9 cellular contexts compared by ENCODE assay signal in genomic region chr15:66253296-66253642, GRCh38. TPM values are rescaled to one million over a fixed set of nuclear protein-coding genes. Genes with fewer than 3 reads are reported as not detected.
DNase-seq lines count a peak whose midpoint lies in the region; ATAC-seq and TF ChIP-seq lines count a peak whose summit lies in the region.
"Had no signal": no experiment of that assay in that cellular context is flagged by ENCODE, and none has a peak within 500 bp of the region (broad histone marks: within the 10 kb centered on the region; RNA-seq: fewer than 3 reads in every experiment).

No MANE protein-coding gene starts in this region.

- H3K4me1 ChIP-seq in transverse colon: peaks cover 5 to 34% (median 30%) of the 10 kb centered on the region in 4 donors

- no peak overlapping the region for H3K27ac Mint-ChIP-seq in activated CD8-positive, alpha-beta T cell treated with anti-CD3 and anti-CD28 coated beads for 36 hours
- no peak overlapping the region for H3K27ac Mint-ChIP-seq in activated CD8-positive, alpha-beta T cell treated with anti-CD3 and anti-CD28 coated beads, Interleukin-2, amount 10 ng/mL, durations not matched to agents 7 days and 5 days
- H3K27ac Mint-ChIP-seq in MCF 10A (ENCODE audit: low read depth, unreplicated experiment): no peak overlapping the region
- H3K27ac Mint-ChIP-seq in natural killer cell: no peak overlapping the region

- CTCF ChIA-PET in activated CD8-positive, alpha-beta T cell treated with anti-CD3 and anti-CD28 coated beads for 36 hours (lab: Charles Lee): no interaction called here
- CTCF ChIA-PET in activated CD8-positive, alpha-beta T cell treated with anti-CD3 and anti-CD28 coated beads, Interleukin-2, amount 10 ng/mL, durations not matched to agents 7 days and 5 days (lab: Charles Lee): interaction anchor here (0.6 kb wide), 1 partner anchor 39 kb away, joined by 3 read pairs; no protein-coding TSS in a partner anchor
- CTCF ChIA-PET in MCF 10A (lab: Yijun Ruan, JAX): no interaction called here

- no peak for TF ChIP-seq CTCF in activated CD8-positive, alpha-beta T cell treated with anti-CD3 and anti-CD28 coated beads for 36 hours (IDR thresholded peaks at IDR 0.05)
- TF ChIP-seq CTCF in MCF 10A (IDR thresholded peaks at IDR 0.05; ENCODE audit: unreplicated experiment) (no peak), lower leg skin (IDR thresholded peaks at IDR 0.05) (no peak), transverse colon (IDR thresholded peaks at IDR 0.05) (no peak), natural killer cell (IDR thresholded peaks at IDR 0.05) (no peak)

- WGBS in lower leg skin, 2 donors: 0 to 2% methylated on average over 12 to 19 of the region's 39 CpGs
- WGBS in transverse colon (ENCODE audit: low coverage in 1 of 2), 2 donors: 1% methylated on average over 25 of the region's 39 CpGs; no CpG with 5 or more reads in 1 of the 2 donors

- H3K4me3 Mint-ChIP-seq in activated CD8-positive, alpha-beta T cell treated with anti-CD3 and anti-CD28 coated beads for 36 hours: no peak overlapping the region
- no peak overlapping the region for H3K4me3 Mint-ChIP-seq in activated CD8-positive, alpha-beta T cell treated with anti-CD3 and anti-CD28 coated beads, Interleukin-2, amount 10 ng/mL, durations not matched to agents 7 days and 5 days
- H3K4me3 Mint-ChIP-seq in MCF 10A (ENCODE audit: unreplicated experiment) (peak overlapping the region; percentile 72), natural killer cell (no peak overlapping the region)

- H3K27ac ChIP-seq in transverse colon: no peak overlapping the region

- TF ChIP-seq POLR2A in lower leg skin (IDR thresholded peaks at IDR 0.05) (no peak), transverse colon (IDR thresholded peaks at IDR 0.05) (no peak)

- H3K4me3 ChIP-seq in lower leg skin (ENCODE audit: low read depth, poor library complexity, severe bottlenecking) (peak overlapping the region; percentile 11), transverse colon (peak overlapping the region; percentile 7 to 62 (median 38))

- intact Hi-C loops in activated CD8-positive, alpha-beta T cell treated with anti-CD3 and anti-CD28 coated beads for 36 hours (cut with micrococcal nuclease): no loop called here
- intact Hi-C loops in MCF 10A (cut with micrococcal nuclease) (no loop called here), lower leg skin (cut with DNase I; ENCODE audit: low total_unique reads) (no loop called here), transverse colon (cut with DNase I; ENCODE audit: low total_unique reads) (no loop called here), natural killer cell (cut with micrococcal nuclease) (no loop called here)

- peak; percentile 18 for ATAC-seq in activated CD8-positive, alpha-beta T cell treated with anti-CD3 and anti-CD28 coated beads for 36 hours
- no peak for ATAC-seq in activated CD8-positive, alpha-beta T cell treated with anti-CD3 and anti-CD28 coated beads, Interleukin-2, amount 10 ng/mL, durations not matched to agents 7 days and 5 days
- no peak for ATAC-seq in natural killer cell

- no peaks in the 10 kb centered on the region for H3K36me3 Mint-ChIP-seq in activated CD8-positive, alpha-beta T cell treated with anti-CD3 and anti-CD28 coated beads for 36 hours (ENCODE audit: low read depth)
- peaks cover 3% of the 10 kb centered on the region for H3K36me3 Mint-ChIP-seq in activated CD8-positive, alpha-beta T cell treated with anti-CD3 and anti-CD28 coated beads, Interleukin-2, amount 10 ng/mL, durations not matched to agents 7 days and 5 days (ENCODE audit: low read depth)
- no peaks in the 10 kb centered on the region for H3K36me3 Mint-ChIP-seq in MCF 10A (ENCODE audit: insufficient read depth, unreplicated experiment)
- H3K36me3 Mint-ChIP-seq in natural killer cell: no peaks in the 10 kb centered on the region

- peaks cover 57% of the 10 kb centered on the region for H3K27me3 Mint-ChIP-seq in activated CD8-positive, alpha-beta T cell treated with anti-CD3 and anti-CD28 coated beads for 36 hours
- peaks cover 75% of the 10 kb centered on the region for H3K27me3 Mint-ChIP-seq in activated CD8-positive, alpha-beta T cell treated with anti-CD3 and anti-CD28 coated beads, Interleukin-2, amount 10 ng/mL, durations not matched to agents 7 days and 5 days (ENCODE audit: low read depth)
- peaks cover 70% of the 10 kb centered on the region for H3K27me3 Mint-ChIP-seq in MCF 10A (ENCODE audit: insufficient read depth, unreplicated experiment)
- H3K27me3 Mint-ChIP-seq in natural killer cell (ENCODE audit: low read depth in 2 of 2): peaks cover 66 to 75% of the 10 kb centered on the region in 2 donors

- in situ Hi-C loops in transverse colon (cut with MboI; ENCODE audit: low pct_ligation_motif_present in 1 of 4, low pct_unique_long_range_greater_than_20kb in 1 of 4, low sequenced_read_pairs in 3 of 4) (no loop called here), KBM-7 (cut with MboI; ENCODE audit: low pct_unique_long_range_greater_than_20kb, low sequenced_read_pairs) (no loop called here)

- peaks cover 89% of the 10 kb centered on the region for H3K27me3 ChIP-seq in transverse colon

- no peak for TF ChIP-seq EP300 in transverse colon (IDR thresholded peaks at IDR 0.05; ENCODE audit: low read depth)

- H3K4me1 Mint-ChIP-seq in activated CD8-positive, alpha-beta T cell treated with anti-CD3 and anti-CD28 coated beads for 36 hours (ENCODE audit: low read depth): peaks cover 9% of the 10 kb centered on the region
- peaks cover 29% of the 10 kb centered on the region for H3K4me1 Mint-ChIP-seq in activated CD8-positive, alpha-beta T cell treated with anti-CD3 and anti-CD28 coated beads, Interleukin-2, amount 10 ng/mL, durations not matched to agents 7 days and 5 days (ENCODE audit: low read depth)
- H3K4me1 Mint-ChIP-seq in MCF 10A (ENCODE audit: insufficient read depth, unreplicated experiment) (peaks cover 6% of the 10 kb centered on the region), natural killer cell (peaks cover 12 to 20% of the 10 kb centered on the region in 2 donors)

- no peak for DNase-seq in activated CD8-positive, alpha-beta T cell treated with anti-CD3 and anti-CD28 coated beads for 36 hours
- no peak for DNase-seq in activated CD8-positive, alpha-beta T cell treated with anti-CD3 and anti-CD28 coated beads, Interleukin-2, amount 10 ng/mL, durations not matched to agents 7 days and 5 days
- DNase-seq in MCF 10A (ENCODE audit: unreplicated experiment) (no peak), lower leg skin (ENCODE audit: low spot score in 2 of 2) (no peak), transverse colon (no peak), HCEC 1CT (no peak), natural killer cell (no peak), KBM-7 (no peak)
- DNase-seq: stimulated activated CD4-positive, alpha-beta T cell treated with anti-CD3 and anti-CD28 coated beads, Interleukin-1b, Interleukin-23, amount 100 ng/mL, for 48 hours had no signal

- no peaks in the 10 kb centered on the region for H3K9me3 ChIP-seq in transverse colon

- H3K36me3 ChIP-seq in transverse colon: no peaks in the 10 kb centered on the region

- POLR2A ChIA-PET in activated CD8-positive, alpha-beta T cell treated with anti-CD3 and anti-CD28 coated beads for 36 hours (lab: Charles Lee): interaction anchor here (0.7 kb wide), 1 partner anchor 384 kb away, joined by 3 read pairs; the partner anchor contains the start of gene RAB11A
- POLR2A ChIA-PET in activated CD8-positive, alpha-beta T cell treated with anti-CD3 and anti-CD28 coated beads, Interleukin-2, amount 10 ng/mL, durations not matched to agents 7 days and 5 days (lab: Charles Lee): no interaction called here
- POLR2A ChIA-PET in MCF 10A (lab: Yijun Ruan, JAX): no interaction called here

- H3K9me3 Mint-ChIP-seq in activated CD8-positive, alpha-beta T cell treated with anti-CD3 and anti-CD28 coated beads for 36 hours: no peaks in the 10 kb centered on the region
- no peaks in the 10 kb centered on the region for H3K9me3 Mint-ChIP-seq in activated CD8-positive, alpha-beta T cell treated with anti-CD3 and anti-CD28 coated beads, Interleukin-2, amount 10 ng/mL, durations not matched to agents 7 days and 5 days (ENCODE audit: insufficient read depth)
- H3K9me3 Mint-ChIP-seq in MCF 10A (ENCODE audit: unreplicated experiment) (no peaks in the 10 kb centered on the region), natural killer cell (no peaks in the 10 kb centered on the region)

- no TSS peak for BruUV-seq in MCF 10A (replicated peaks; lab: Mats Ljungman, UMichigan)

RNA-seq across cellular contexts. Expression of gene MEGF11, which starts 0.3 kb away (rescaled TPM):
- not detected for total RNA-seq in activated CD8-positive, alpha-beta T cell treated with anti-CD3 and anti-CD28 coated beads for 36 hours
- total RNA-seq in activated CD8-positive, alpha-beta T cell treated with anti-CD3 and anti-CD28 coated beads, Interleukin-2, amount 10 ng/mL, durations not matched to agents 7 days and 5 days: not detected
- total RNA-seq in MCF 10A (2022) (0.09 and 0.39 TPM in 2 replicates), lower leg skin (10 to 100 TPM in 1 of 4 donors, 1 to 10 TPM in 2, under 1 TPM in 1; 0.97 to 10.6 (median 4.0) TPM), transverse colon (under 1 TPM in 1 of 4 donors, not detected in 3; 0.16 TPM), natural killer cell (not detected)

RNA-seq across cellular contexts. Expression of gene DIS3L, which starts 40.1 kb away (rescaled TPM):
- total RNA-seq in activated CD8-positive, alpha-beta T cell treated with anti-CD3 and anti-CD28 coated beads for 36 hours: 10 to 100 TPM; 23.6 to 23.7 TPM
- 10 to 100 TPM; 23.6 to 24.3 TPM for total RNA-seq in activated CD8-positive, alpha-beta T cell treated with anti-CD3 and anti-CD28 coated beads, Interleukin-2, amount 10 ng/mL, durations not matched to agents 7 days and 5 days
- total RNA-seq in MCF 10A (2022) (35.6 and 42.8 TPM in 2 replicates), lower leg skin (10 to 100 TPM; 12.9 to 19.7 (median 17.1) TPM), transverse colon (10 to 100 TPM; 17.6 to 24.8 (median 24.3) TPM), natural killer cell (10 to 100 TPM; 21.9 to 30.6 (median 28.3) TPM)
